1 cellular context compared by ENCODE assay signal in the genomic region with DNA sequence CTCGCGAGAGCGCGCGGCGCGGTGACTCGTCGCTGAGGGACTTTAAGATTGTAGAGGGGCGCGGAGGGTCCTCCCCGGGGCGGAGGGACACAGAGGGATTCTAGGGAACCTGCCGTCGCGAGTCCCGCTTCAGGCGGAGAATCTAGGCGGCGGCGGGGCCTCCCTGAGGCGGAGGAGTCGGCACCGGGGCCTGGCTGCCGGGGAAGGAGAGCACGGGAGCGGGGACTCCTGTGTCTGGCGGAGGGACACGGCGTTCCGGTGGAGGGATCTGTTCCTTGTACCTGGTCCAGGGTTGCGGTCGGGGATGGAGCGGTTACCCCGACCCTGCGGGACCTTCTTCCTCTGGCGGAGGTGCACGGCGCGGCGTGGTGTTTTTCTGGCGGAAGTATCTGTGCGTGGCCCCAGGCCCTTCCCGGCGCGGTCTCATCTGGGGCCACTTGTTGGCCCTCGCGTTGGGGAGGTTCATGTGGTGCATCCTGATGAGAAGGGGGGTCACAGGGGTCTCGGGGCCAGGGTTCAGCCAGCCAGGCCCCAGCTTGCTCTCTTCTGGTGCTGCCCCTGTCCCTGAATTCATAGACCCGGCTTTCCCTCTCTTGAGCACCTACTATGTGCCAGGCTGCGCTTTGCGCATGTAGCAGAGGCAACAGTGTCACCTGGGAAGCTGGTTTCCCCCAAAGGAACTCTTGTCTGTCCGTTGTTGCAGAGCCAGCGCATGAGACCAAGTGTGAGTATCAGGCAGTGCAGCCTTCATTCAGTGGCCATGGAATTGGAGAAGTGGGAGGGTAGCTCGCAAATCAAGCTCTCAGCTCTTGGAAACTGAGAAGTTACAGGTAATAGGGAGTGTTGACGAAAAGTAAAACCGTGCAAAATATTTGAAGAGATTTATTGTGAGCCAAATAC.
A peak's percentile ranks its signal among the peaks of the same experiment; 100 is the strongest.
TF ChIP-seq lines count a peak whose summit lies in the region.

No MANE protein-coding gene starts in this region.

TF ChIP-seq in neural cell, 6 proteins besides CTCF, POLR2A, EP300 and RAD21 (continued from another document):
- TF ChIP-seq MXI1 (conservative IDR thresholded peaks at IDR 0.05; ENCODE audit: poor library complexity, severe bottlenecking) (peak; percentile 33), SMC3 (conservative IDR thresholded peaks at IDR 0.05; ENCODE audit: poor library complexity) (peak; percentile 43), REST (IDR thresholded peaks at IDR 0.05; ENCODE audit: borderline replicate concordance) (peak; percentile 87)
